Comparison of ENCODE assay signal across 38 cellular contexts in genomic region chr16:1383556-1383955, GRCh38. TPM values are rescaled to one million over a fixed set of nuclear protein-coding genes. Genes with fewer than 3 reads are reported as not detected.
"Had no signal": no experiment of that assay in that cellular context is flagged by ENCODE, and none has a peak within 500 bp of the region (broad histone marks: within the 10 kb centered on the region; RNA-seq: fewer than 3 reads in every experiment).

No MANE protein-coding gene starts in this region.

- H3K27me3 ChIP-seq: adrenal gland, ascending aorta, body of pancreas, brain microvascular endothelial cell, breast epithelium, cardiac muscle cell had no signal

- H3K9me3 ChIP-seq: adrenal gland, ascending aorta, body of pancreas, breast epithelium had no signal

- DNase-seq: activated effector memory CD4-positive, alpha-beta T cell treated with anti-CD3 and anti-CD28 coated beads, Interleukin-2, amount 50 U/mL, for 16 hours; activated effector memory CD4-positive, alpha-beta T cell treated with Interleukin-2 at 50 U/mL for 16 hours; activated gamma-delta T cell; activated gamma-delta T cell treated with Interleukin-2 at 50 U/mL for 16 hours; activated naive CD4-positive, alpha-beta T cell; activated naive CD4-positive, alpha-beta T cell treated with anti-CD3 and anti-CD28 coated beads for 36 hours; activated naive CD4-positive, alpha-beta T cell treated with anti-CD3 and anti-CD28 coated beads, Interleukin-2, amount 10 ng/mL, durations not matched to agents 7 days and 5 days; activated naive CD4-positive, alpha-beta T cell treated with anti-CD3 and anti-CD28 coated beads, Interleukin-2, amount 50 U/mL, for 16 hours; activated naive CD4-positive, alpha-beta T cell treated with Interleukin-2 at 50 U/mL for 16 hours; activated naive CD8-positive, alpha-beta T cell treated with anti-CD3 and anti-CD28 coated beads for 36 hours; activated naive CD8-positive, alpha-beta T cell treated with anti-CD3 and anti-CD28 coated beads, Interleukin-2, amount 10 ng/mL, durations not matched to agents 7 days and 5 days; activated naive CD8-positive, alpha-beta T cell treated with anti-CD3 and anti-CD28 coated beads, Interleukin-2, amount 50 U/mL, for 24 hours; activated T-cell treated with anti-CD3 and anti-CD28 coated beads, Interleukin-2, amount 50 U/mL, for 24 hours; activated T-cell treated with anti-CD3 and anti-CD28 coated beads, Interleukin-2, amount 50 U/mL, for 4 hours; activated T-cell treated with anti-CD3 and anti-CD28 coated beads, Interleukin-2, amount 50 U/mL, for 48 hours; activated T-cell treated with anti-CD3 and anti-CD28 coated beads, Interleukin-2, amount 50 U/mL, for 72 hours; adrenal gland; amniotic stem cell; amygdala; anterior cingulate cortex; body of pancreas; brain microvascular endothelial cell; caudate nucleus; central memory CD4-positive, alpha-beta T cell; cerebellar nuclear complex had no signal

- ATAC-seq: activated naive CD4-positive, alpha-beta T cell treated with anti-CD3 and anti-CD28 coated beads, Interleukin-2, amount 50 U/mL, for 72 hours; activated naive CD8-positive, alpha-beta T cell treated with anti-CD3 and anti-CD28 coated beads, Interleukin-2, amount 50 U/mL, for 24 hours; activated T-cell treated with anti-CD3 and anti-CD28 coated beads, Interleukin-2, amount 50 U/mL, for 4 hours; activated T-cell treated with anti-CD3 and anti-CD28 coated beads, Interleukin-2, amount 50 U/mL, for 72 hours; activated T-helper 17 cell treated with anti-CD3 and anti-CD28 coated beads, Interleukin-2, amount 50 U/mL, for 72 hours; body of pancreas had no signal

- H3K4me3 ChIP-seq: adrenal gland, ascending aorta, body of pancreas, breast epithelium, cardiac muscle cell had no signal

- H3K27ac ChIP-seq: adrenal gland, ascending aorta, body of pancreas, brain microvascular endothelial cell, breast epithelium, cardiac muscle cell had no signal

- H3K36me3 ChIP-seq: brain microvascular endothelial cell, cardiac muscle cell had no signal

- FAIRE-seq: astrocyte, bronchial epithelial cell had no signal

RNA-seq across cellular contexts. Expression of gene PERCC1, which starts 47.3 kb away (rescaled TPM):
- total RNA-seq: activated T-helper 1 cell treated with anti-CD3 and anti-CD28 coated beads, Interleukin-12 subunit alpha, Interleukin-12 subunit beta, Interleukin-2, Interleukin-4 antibody, amounts not matched to agents 30 ng/mL and 10 ng/mL and 1 ng/mL, durations not matched to agents 14 hours and 24 hours and 36 hours; activated T-helper 17 cell treated with anti-CD3 and anti-CD28 coated beads, Interleukin-2, amount 50 U/mL, for 72 hours; activated T-helper 2 cell treated with anti-CD3 and anti-CD28 coated beads, Interferon-gamma antibody, Interleukin-2, Interleukin-4, amounts not matched to agents 10 μg/mL and 5 μg/mL and 100 μg/mL, durations not matched to agents 14 hours and 24 hours and 36 hours; aorta; ascending aorta; astrocyte; body of pancreas; breast epithelium; bronchial epithelial cell; cardiac septum; cerebellum; chondrocyte had no signal
- polyA plus RNA-seq: adrenal gland, aorta, cardiac muscle cell had no signal
